Comparison of ENCODE assay signal across 10 cellular contexts in the genomic region with DNA sequence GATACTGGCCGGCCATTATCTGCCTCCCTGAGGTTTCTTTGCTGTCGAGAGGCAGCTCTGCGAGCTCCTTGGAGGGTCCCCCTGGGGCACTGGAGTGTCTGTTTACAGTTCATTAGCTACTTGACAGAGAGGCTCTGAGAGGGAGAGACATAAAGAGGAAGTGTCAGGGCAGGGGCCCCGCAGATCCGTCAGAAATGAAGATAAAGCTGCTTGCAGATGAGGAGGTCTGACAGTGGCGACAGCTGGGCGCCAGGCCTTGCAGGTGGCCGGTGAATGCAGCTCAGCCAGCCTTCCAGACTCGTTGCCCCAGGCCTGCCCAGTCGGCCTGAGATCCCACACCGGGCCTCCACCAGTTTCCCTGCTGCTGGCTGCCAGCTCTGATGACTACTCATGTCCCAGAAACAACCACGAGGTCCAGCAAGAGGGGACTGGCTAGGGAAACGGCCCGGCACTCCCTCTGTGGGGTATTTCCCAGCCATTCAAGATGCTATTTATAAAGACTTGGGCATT.
DNase-seq lines count a peak whose midpoint lies in the region; ATAC-seq and TF ChIP-seq lines count a peak whose summit lies in the region.
"Had no signal": no experiment of that assay in that cellular context is flagged by ENCODE, and none has a peak within 500 bp of the region (broad histone marks: within the 10 kb centered on the region; RNA-seq: fewer than 3 reads in every experiment).

No MANE protein-coding gene starts in this region.

- no peak overlapping the region for H3K4me3 ChIP-seq in HEK293 (ENCODE audit: low read depth, low read length)
- H3K4me3 ChIP-seq in osteoblast (ENCODE audit: insufficient read depth, low read length) = no peak overlapping the region
- H3K4me3 ChIP-seq: adrenal gland had no signal

- intact Hi-C loops in activated B cell treated with CpG ODN at 0.5 μM for 24 hours (cut with micrococcal nuclease) = no loop called here

- peak; percentile 90 for DNase-seq in NCI-H2227 (lab: John Stamatoyannopoulos, UW; ENCODE audit: unreplicated experiment)
- no peak for DNase-seq in activated B cell treated with CpG ODN at 0.5 μM for 24 hours
- peak; percentile 65 for DNase-seq in osteoblast (ENCODE audit: insufficient read length, low spot score, missing footprints)
- DNase-seq in cerebellar nuclear complex (lab: John Stamatoyannopoulos, UW) = no peak
- DNase-seq: right cardiac atrium had no signal

- H4K20me1 ChIP-seq in osteoblast (ENCODE audit: insufficient read depth, low read length) = no peaks in the 10 kb centered on the region

- H3K4me1 Mint-ChIP-seq in activated B cell treated with CpG ODN at 0.5 μM for 24 hours = peaks cover 8% of the 10 kb centered on the region

- POLR2A ChIA-PET in HEK293 (lab: Yijun Ruan, JAX) (no interaction called here), activated B cell treated with CpG ODN at 0.5 μM for 24 hours (lab: Charles Lee) (no interaction called here)

- no peak overlapping the region for H3K27ac ChIP-seq in HEK293 (ENCODE audit: extremely low read depth, low read depth, low read length)
- no peak overlapping the region for H3K27ac ChIP-seq in osteoblast (ENCODE audit: low read depth, low read length)
- H3K27ac ChIP-seq: adrenal gland had no signal

- H3K27me3 Mint-ChIP-seq in activated B cell treated with CpG ODN at 0.5 μM for 24 hours = peaks cover 17% of the 10 kb centered on the region

- no peaks in the 10 kb centered on the region for H3K36me3 Mint-ChIP-seq in activated B cell treated with CpG ODN at 0.5 μM for 24 hours (ENCODE audit: low read depth)

- no peak overlapping the region for H2AFZ ChIP-seq in osteoblast (ENCODE audit: low read length)

- H3K9me3 Mint-ChIP-seq in activated B cell treated with CpG ODN at 0.5 μM for 24 hours = no peaks in the 10 kb centered on the region

- CTCF ChIA-PET in HEK293 (lab: Yijun Ruan, JAX) (interaction anchor here (0.9 to 1.2 kb wide), 2 partner anchors 9 to 526 kb away, joined by 3 to 5 read pairs; no protein-coding TSS in a partner anchor), activated B cell treated with CpG ODN at 0.5 μM for 24 hours (lab: Charles Lee) (no interaction called here)

- H3K4me1 ChIP-seq in HEK293 (ENCODE audit: control insufficient read depth, insufficient read depth, low read length) (0 out of 2 replicates have a peak, but pooled peaks cover 7% of the 10 kb centered on the region), osteoblast (ENCODE audit: insufficient read depth, low read length) (no peaks in the 10 kb centered on the region)
- H3K4me1 ChIP-seq: adrenal gland had no signal

- H3K9me3 ChIP-seq in HEK293 (ENCODE audit: control insufficient read depth, insufficient read depth, low read depth, low read length) (no peaks in the 10 kb centered on the region), osteoblast (ENCODE audit: low read depth, low read length) (no peaks in the 10 kb centered on the region)
- H3K9me3 ChIP-seq: adrenal gland had no signal

- peaks cover 18% of the 10 kb centered on the region for H3K27me3 ChIP-seq in osteoblast (ENCODE audit: insufficient read depth, low read length)

- H3K36me3 ChIP-seq in HEK293 (ENCODE audit: control insufficient read depth in 2 of 2, insufficient read depth in 1 of 2, low read length in 2 of 2) = no peaks in the 10 kb centered on the region
- H3K36me3 ChIP-seq in osteoblast (ENCODE audit: insufficient read depth, low read length) = no peaks in the 10 kb centered on the region
- H3K36me3 ChIP-seq: adrenal gland had no signal

- H3K27ac Mint-ChIP-seq in activated B cell treated with CpG ODN at 0.5 μM for 24 hours = no peak overlapping the region

- H3K4me3 Mint-ChIP-seq in activated B cell treated with CpG ODN at 0.5 μM for 24 hours = no peak overlapping the region

- H3K4me2 ChIP-seq in osteoblast (ENCODE audit: insufficient read depth, low read length) = no peak overlapping the region

- H3K79me2 ChIP-seq in osteoblast (ENCODE audit: insufficient read depth, low read length) = no peaks in the 10 kb centered on the region

- TF ChIP-seq CTCF in HEK293 (tag by site-specific recombination; IDR thresholded peaks at IDR 0.05) (no peak), activated B cell treated with CpG ODN at 0.5 μM for 24 hours (IDR thresholded peaks at IDR 0.05) (no peak), osteoblast (IDR thresholded peaks at IDR 0.05; ENCODE audit: extremely low read depth, low read depth, low read length) (no peak)

- ATAC-seq in activated B cell treated with CpG ODN at 0.5 μM for 24 hours (ENCODE audit: low read depth) (peak; percentile 61), HG03045 (IDR thresholded peaks at IDR 0.05; ENCODE audit: unreplicated experiment) (no peak), GM21723 (IDR thresholded peaks at IDR 0.05; ENCODE audit: unreplicated experiment) (no peak), HG03039 (IDR thresholded peaks at IDR 0.05; ENCODE audit: unreplicated experiment) (no peak)
- ATAC-seq: right cardiac atrium had no signal

TF ChIP-seq in HEK293, 187 proteins besides CTCF, POLR2A, EP300 and RAD21 (continues in another document):
- TF ChIP-seq YY1 (tag by site-specific recombination; IDR thresholded peaks at IDR 0.05) (no peak), ZNF664 (tag by site-specific recombination; IDR thresholded peaks at IDR 0.05) (no peak), ZNF132 (tag by site-specific recombination; IDR thresholded peaks at IDR 0.05; ENCODE audit: borderline replicate concordance) (no peak), HOXA7 (CRISPR knock-in tag; IDR thresholded peaks at IDR 0.05; ENCODE audit: borderline replicate concordance) (no peak), ZNF23 (tag by site-specific recombination; IDR thresholded peaks at IDR 0.05; ENCODE audit: borderline replicate concordance) (no peak), ZBTB11 (tag by site-specific recombination; conservative IDR thresholded peaks at IDR 0.05; ENCODE audit: low read depth) (no peak), ZNF555 (tag by site-specific recombination; conservative IDR thresholded peaks at IDR 0.05) (no peak), ZIC2 (tag by site-specific recombination; IDR thresholded peaks at IDR 0.05) (peak; percentile 100)
- TF ChIP-seq, protein P1, sequence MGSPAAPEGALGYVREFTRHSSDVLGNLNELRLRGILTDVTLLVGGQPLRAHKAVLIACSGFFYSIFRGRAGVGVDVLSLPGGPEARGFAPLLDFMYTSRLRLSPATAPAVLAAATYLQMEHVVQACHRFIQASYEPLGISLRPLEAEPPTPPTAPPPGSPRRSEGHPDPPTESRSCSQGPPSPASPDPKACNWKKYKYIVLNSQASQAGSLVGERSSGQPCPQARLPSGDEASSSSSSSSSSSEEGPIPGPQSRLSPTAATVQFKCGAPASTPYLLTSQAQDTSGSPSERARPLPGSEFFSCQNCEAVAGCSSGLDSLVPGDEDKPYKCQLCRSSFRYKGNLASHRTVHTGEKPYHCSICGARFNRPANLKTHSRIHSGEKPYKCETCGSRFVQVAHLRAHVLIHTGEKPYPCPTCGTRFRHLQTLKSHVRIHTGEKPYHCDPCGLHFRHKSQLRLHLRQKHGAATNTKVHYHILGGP (tag by site-specific recombination; IDR thresholded peaks at IDR 0.05) = no peak
- TF ChIP-seq, protein P2, sequence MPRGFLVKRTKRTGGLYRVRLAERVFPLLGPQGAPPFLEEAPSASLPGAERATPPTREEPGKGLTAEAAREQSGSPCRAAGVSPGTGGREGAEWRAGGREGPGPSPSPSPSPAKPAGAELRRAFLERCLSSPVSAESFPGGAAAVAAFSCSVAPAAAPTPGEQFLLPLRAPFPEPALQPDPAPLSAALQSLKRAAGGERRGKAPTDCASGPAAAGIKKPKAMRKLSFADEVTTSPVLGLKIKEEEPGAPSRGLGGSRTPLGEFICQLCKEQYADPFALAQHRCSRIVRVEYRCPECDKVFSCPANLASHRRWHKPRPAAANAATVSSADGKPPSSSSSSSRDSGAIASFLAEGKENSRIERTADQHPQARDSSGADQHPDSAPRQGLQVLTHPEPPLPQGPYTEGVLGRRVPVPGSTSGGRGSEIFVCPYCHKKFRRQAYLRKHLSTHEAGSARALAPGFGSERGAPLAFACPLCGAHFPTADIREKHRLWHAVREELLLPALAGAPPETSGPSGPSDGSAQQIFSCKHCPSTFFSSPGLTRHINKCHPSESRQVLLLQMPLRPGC (tag by site-specific recombination; IDR thresholded peaks at IDR 0.05) = no peak

Comparison
In these comparisons a context has a peak if more than half of its experiments do, and no peak if none do; other contexts are left out.
1. DNase-seq: peak in NCI-H2227 (single experiment) and osteoblast (single experiment); none in activated B cell treated with CpG ODN at 0.5 μM for 24 hours (single experiment) and cerebellar nuclear complex (0 of 2).